ENCODE assay signal across 9 cellular contexts in genomic region chr5:130740047-130740569, GRCh38.
"Had no signal": no experiment of that assay in that cellular context is flagged by ENCODE, and none has a peak within 500 bp of the region (broad histone marks: within the 10 kb centered on the region; RNA-seq: fewer than 3 reads in every experiment).

No MANE protein-coding gene starts in this region.

- H3K4me1 Mint-ChIP-seq: IgD-negative memory B cell had no signal

- H3K4me3 Mint-ChIP-seq: IgD-negative memory B cell had no signal

- H3K4me2 ChIP-seq: KMS-11 had no signal

- FAIRE-seq: HepG2, HTR-8/SVneo, K562 had no signal

- H3K27ac ChIP-seq: HL-60, KMS-11 had no signal

- H3K27me3 Mint-ChIP-seq: IgD-negative memory B cell had no signal

- H3K4me3 ChIP-seq: K562 had no signal

- DNase-seq: IMR-90, KBM-7, KG1 had no signal

- ATAC-seq: HepG2, K562 had no signal

- H3K27ac Mint-ChIP-seq: IgD-negative memory B cell had no signal
